In genomic region chr3:44969170-44969569, GRCh38 we compare ENCODE assay signal across 10 cellular contexts. TPM values are rescaled to one million over a fixed set of nuclear protein-coding genes. Genes with fewer than 3 reads are reported as not detected.
DNase-seq lines count a peak whose midpoint lies in the region; ATAC-seq and TF ChIP-seq lines count a peak whose summit lies in the region.
"Had no signal": no experiment of that assay in that cellular context is flagged by ENCODE, and none has a peak within 500 bp of the region (broad histone marks: within the 10 kb centered on the region; RNA-seq: fewer than 3 reads in every experiment).

No MANE protein-coding gene starts in this region.

- peak overlapping the region; percentile 17 for H3K4me3 ChIP-seq in naive thymus-derived CD4-positive, alpha-beta T cell (ENCODE audit: low read length)
- no peak overlapping the region for H3K4me3 ChIP-seq in left lung
- no peak overlapping the region for H3K4me3 ChIP-seq in transverse colon
- H3K4me3 ChIP-seq: tibial nerve had no signal

- no peak for TF ChIP-seq EP300 in transverse colon (IDR thresholded peaks at IDR 0.05; ENCODE audit: low read depth)

- H3K27me3 Mint-ChIP-seq in CD4-positive, alpha-beta T cell, result no peaks in the 10 kb centered on the region
- no peaks in the 10 kb centered on the region for H3K27me3 Mint-ChIP-seq in T-cell
- H3K27me3 Mint-ChIP-seq in naive thymus-derived CD4-positive, alpha-beta T cell, result no peaks in the 10 kb centered on the region

- CTCF ChIA-PET in CD4-positive, alpha-beta T cell (lab: Charles Lee), result no interaction called here
- CTCF ChIA-PET in T-cell (lab: Charles Lee), result no interaction called here
- CTCF ChIA-PET in naive thymus-derived CD4-positive, alpha-beta T cell (lab: Charles Lee), result no interaction called here

- peak overlapping the region; percentile 32 for H3K4me3 Mint-ChIP-seq in CD4-positive, alpha-beta T cell
- peak overlapping the region in 1 of 3 donors; percentile 53 for H3K4me3 Mint-ChIP-seq in T-cell
- peak overlapping the region; percentile 32 to 72 (median 52) for H3K4me3 Mint-ChIP-seq in naive thymus-derived CD4-positive, alpha-beta T cell

- H3K9me3 ChIP-seq in CD4-positive, alpha-beta T cell (ENCODE audit: control insufficient read depth, low read length), result no peaks in the 10 kb centered on the region
- no peaks in the 10 kb centered on the region for H3K9me3 ChIP-seq in naive thymus-derived CD4-positive, alpha-beta T cell (ENCODE audit: control insufficient read depth in 2 of 3, low read length in 3 of 3)
- H3K9me3 ChIP-seq in left lung (no peaks in the 10 kb centered on the region), transverse colon (no peaks in the 10 kb centered on the region)
- H3K9me3 ChIP-seq: tibial nerve had no signal

- no peak for DNase-seq in CD4-positive, alpha-beta T cell
- DNase-seq in KBM-7 (peak; percentile 73), T-cell (peak in 1 of 34 experiments; percentile 8), left lung (no peak), transverse colon (no peak)
- DNase-seq in naive thymus-derived CD4-positive, alpha-beta T cell, result peak in 5 of 9 donors; percentile 9 to 25 (median 15)
- DNase-seq: DMS53, head of caudate nucleus had no signal

- ATAC-seq in CD4-positive, alpha-beta T cell (ENCODE audit: poor library complexity), result peak; percentile 29
- peak; percentile 58 to 78 (median 74) for ATAC-seq in T-cell (replicated peaks in 1 of 4)
- peak; percentile 70 for ATAC-seq in naive thymus-derived CD4-positive, alpha-beta T cell
- no peak for ATAC-seq in left lung
- ATAC-seq in GM21423 (IDR thresholded peaks at IDR 0.05; ENCODE audit: unreplicated experiment), result no peak

- H3K27ac Mint-ChIP-seq in CD4-positive, alpha-beta T cell, result peak overlapping the region; percentile 56
- peak overlapping the region; percentile 51 to 82 for H3K27ac Mint-ChIP-seq in T-cell
- H3K27ac Mint-ChIP-seq in naive thymus-derived CD4-positive, alpha-beta T cell, result peak overlapping the region; percentile 28 to 90 (median 61)

- intact Hi-C loops in CD4-positive, alpha-beta T cell (cut with DNase I, micrococcal nuclease), result no loop called here
- intact Hi-C loops in naive thymus-derived CD4-positive, alpha-beta T cell (cut with micrococcal nuclease), result no loop called here
- intact Hi-C loops in left lung (cut with DNase I), result no loop called here
- intact Hi-C loops in transverse colon (cut with DNase I; ENCODE audit: low total_unique reads), result no loop called here

- no peaks in the 10 kb centered on the region for H3K36me3 Mint-ChIP-seq in CD4-positive, alpha-beta T cell (ENCODE audit: low read depth)
- peaks cover 13% of the 10 kb centered on the region for H3K36me3 Mint-ChIP-seq in T-cell
- H3K36me3 Mint-ChIP-seq in naive thymus-derived CD4-positive, alpha-beta T cell, result peaks cover 0 to 12% (median 7%) of the 10 kb centered on the region in 5 donors

- no peaks in the 10 kb centered on the region for H3K9me3 Mint-ChIP-seq in CD4-positive, alpha-beta T cell
- no peaks in the 10 kb centered on the region for H3K9me3 Mint-ChIP-seq in T-cell
- H3K9me3 Mint-ChIP-seq in naive thymus-derived CD4-positive, alpha-beta T cell, result no peaks in the 10 kb centered on the region

- 50 to 60% methylated on average over 1 of the region's 1 CpG for WGBS in transverse colon (ENCODE audit: low coverage in 1 of 2), 2 donors

- no peak for TF ChIP-seq POLR2A in transverse colon (IDR thresholded peaks at IDR 0.05)

- no peaks in the 10 kb centered on the region for H3K27me3 ChIP-seq in CD4-positive, alpha-beta T cell (ENCODE audit: control insufficient read depth, insufficient read depth, low read length)
- H3K27me3 ChIP-seq in naive thymus-derived CD4-positive, alpha-beta T cell (ENCODE audit: control insufficient read depth in 2 of 2, insufficient read depth in 2 of 2, low read length in 2 of 2), result no peaks in the 10 kb centered on the region
- H3K27me3 ChIP-seq in left lung, result no peaks in the 10 kb centered on the region
- no peaks in the 10 kb centered on the region for H3K27me3 ChIP-seq in transverse colon
- H3K27me3 ChIP-seq: tibial nerve had no signal

- in situ Hi-C loops in KBM-7 (cut with MboI; ENCODE audit: low pct_unique_long_range_greater_than_20kb, low sequenced_read_pairs), result no loop called here
- in situ Hi-C loops in transverse colon (cut with MboI; ENCODE audit: low pct_ligation_motif_present in 1 of 4, low pct_unique_long_range_greater_than_20kb in 1 of 4, low sequenced_read_pairs in 3 of 4), result no loop called here

- H3K36me3 ChIP-seq in naive thymus-derived CD4-positive, alpha-beta T cell (ENCODE audit: control insufficient read depth in 2 of 3, insufficient read depth in 3 of 3, low read length in 3 of 3), result no peaks in the 10 kb centered on the region
- H3K36me3 ChIP-seq in left lung, result no peaks in the 10 kb centered on the region
- no peaks in the 10 kb centered on the region for H3K36me3 ChIP-seq in transverse colon

- H3K27ac ChIP-seq in CD4-positive, alpha-beta T cell (ENCODE audit: low read depth, low read length), result peak overlapping the region; percentile 33
- no peak overlapping the region for H3K27ac ChIP-seq in naive thymus-derived CD4-positive, alpha-beta T cell (ENCODE audit: low read depth, low read length)
- H3K27ac ChIP-seq in left lung (peak overlapping the region in 1 of 2 donors; percentile 73), transverse colon (no peak overlapping the region)
- H3K27ac ChIP-seq: tibial nerve had no signal

- POLR2A ChIA-PET in CD4-positive, alpha-beta T cell (lab: Charles Lee), result no interaction called here
- POLR2A ChIA-PET in T-cell (lab: Charles Lee), result interaction anchor here in 1 of 2 donors (0.5 kb wide), 1 partner anchor 209 kb away, joined by 8 read pairs; no protein-coding TSS in a partner anchor
- POLR2A ChIA-PET in naive thymus-derived CD4-positive, alpha-beta T cell (lab: Charles Lee), result interaction anchor here (1.1 kb wide), 1 partner anchor 8 kb away, joined by 3 read pairs; no protein-coding TSS in a partner anchor

- H3K4me1 Mint-ChIP-seq in CD4-positive, alpha-beta T cell (ENCODE audit: low read depth), result peaks cover 80% of the 10 kb centered on the region
- peaks cover 79 to 84% (median 80%) of the 10 kb centered on the region in 3 donors for H3K4me1 Mint-ChIP-seq in T-cell
- H3K4me1 Mint-ChIP-seq in naive thymus-derived CD4-positive, alpha-beta T cell, result peaks cover 46 to 92% (median 84%) of the 10 kb centered on the region in 7 donors

- no peak for TF ChIP-seq CTCF in CD4-positive, alpha-beta T cell (IDR thresholded peaks at IDR 0.05)
- TF ChIP-seq CTCF in left lung (IDR thresholded peaks at IDR 0.05) (no peak), transverse colon (IDR thresholded peaks at IDR 0.05) (no peak)

- peaks cover 30 to 33% of the 10 kb centered on the region in 2 donors for H3K4me1 ChIP-seq in naive thymus-derived CD4-positive, alpha-beta T cell (ENCODE audit: control insufficient read depth in 2 of 2, insufficient read depth in 2 of 2, low read length in 2 of 2)
- peaks cover 9 to 87% of the 10 kb centered on the region in 2 donors for H3K4me1 ChIP-seq in left lung
- peaks cover 20 to 85% (median 45%) of the 10 kb centered on the region in 4 donors for H3K4me1 ChIP-seq in transverse colon

RNA-seq across cellular contexts. Expression of gene ZDHHC3, which starts 6.8 kb away (rescaled TPM):
- total RNA-seq in CD4-positive, alpha-beta T cell, result 10 to 100 TPM; 34.4 to 34.6 TPM
- 10 to 100 TPM; 38.8 to 53.9 (median 44.5) TPM for total RNA-seq in T-cell
- 10 to 100 TPM; 38.5 to 54.0 (median 48.8) TPM for total RNA-seq in naive thymus-derived CD4-positive, alpha-beta T cell
- polyA plus RNA-seq in naive thymus-derived CD4-positive, alpha-beta T cell, result 10 to 100 TPM; 33.7 to 36.1 TPM
- total RNA-seq in left lung, result 100 to 1,000 TPM in 1 of 2 donors, 10 to 100 TPM in 1; 86.8 to 129 TPM
- 100 to 1,000 TPM; 142 to 258 (median 170) TPM for total RNA-seq in transverse colon

RNA-seq across cellular contexts. Expression of gene EXOSC7, which starts 6.9 kb away (rescaled TPM):
- 10 to 100 TPM; 28.1 to 28.4 TPM for total RNA-seq in CD4-positive, alpha-beta T cell
- 10 to 100 TPM; 27.7 to 44.3 (median 42.0) TPM for total RNA-seq in T-cell
- total RNA-seq in naive thymus-derived CD4-positive, alpha-beta T cell, result 10 to 100 TPM; 30.7 to 57.9 (median 44.3) TPM
- polyA plus RNA-seq in naive thymus-derived CD4-positive, alpha-beta T cell, result 10 to 100 TPM; 48.4 to 59.4 TPM
- 10 to 100 TPM; 33.2 to 34.8 TPM for total RNA-seq in left lung
- 10 to 100 TPM; 20.3 to 46.4 (median 38.8) TPM for total RNA-seq in transverse colon

RNA-seq across cellular contexts. Expression of gene CLEC3B, which starts 56.9 kb away (rescaled TPM):
- total RNA-seq in CD4-positive, alpha-beta T cell, result under 1 TPM; 0.34 to 0.36 TPM
- total RNA-seq in T-cell (1 to 10 TPM in 2 of 5 donors, under 1 TPM in 3; 0.55 to 1.6 (median 0.66) TPM), left lung (100 to 1,000 TPM in 1 of 2 donors, 10 to 100 TPM in 1; 74.0 to 102 TPM), transverse colon (10 to 100 TPM in 3 of 4 donors, 1 to 10 TPM in 1; 6.0 to 70.7 (median 16.4) TPM)
- 1 to 10 TPM in 2 of 5 experiments, under 1 TPM in 3; 0.45 to 1.8 (median 0.75) TPM for total RNA-seq in naive thymus-derived CD4-positive, alpha-beta T cell
- not detected for polyA plus RNA-seq in naive thymus-derived CD4-positive, alpha-beta T cell

Comparison
In these comparisons a context has a peak if more than half of its experiments do, and no peak if none do; other contexts are left out.
1. ATAC-seq: peak in CD4-positive, alpha-beta T cell (single experiment), T-cell (4 of 4) and naive thymus-derived CD4-positive, alpha-beta T cell (single experiment); none in left lung (single experiment) and GM21423 (single experiment).
2. DNase-seq: peak in KBM-7 (single experiment) and naive thymus-derived CD4-positive, alpha-beta T cell (5 of 9); none in CD4-positive, alpha-beta T cell (0 of 10), left lung (0 of 2) and transverse colon (single experiment).
3. Peak in every context shown above with its lines, with median percentiles within 50 percentile points of each other: H3K27ac Mint-ChIP-seq.